Comparison of ENCODE assay signal across 8 cellular contexts in genomic region chr14:65222434-65222833, GRCh38.
A peak's percentile ranks its signal among the peaks of the same experiment; 100 is the strongest.
DNase-seq lines count a peak whose midpoint lies in the region; ATAC-seq lines count a peak whose summit lies in the region.

No MANE protein-coding gene starts in this region.

- no peak overlapping the region for H3K9ac ChIP-seq in BLaER1

- H3K4me3 Mint-ChIP-seq in stimulated activated naive CD8-positive, alpha-beta T cell treated with anti-CD3 and anti-CD28 coated beads, Interleukin-15, amount 100 ng/mL, for 72 hours: no peak overlapping the region

- H3K27me3 Mint-ChIP-seq in stimulated activated naive CD8-positive, alpha-beta T cell treated with anti-CD3 and anti-CD28 coated beads, Interleukin-15, amount 100 ng/mL, for 72 hours: no peaks in the 10 kb centered on the region

- H3K4me1 ChIP-seq in BLaER1: peaks cover 56% of the 10 kb centered on the region

- 0 out of 2 replicates have a peak overlapping the region, but pooled peaks have one; percentile 6 for H3K27ac ChIP-seq in BLaER1

- H3K4me1 Mint-ChIP-seq in stimulated activated naive CD8-positive, alpha-beta T cell treated with anti-CD3 and anti-CD28 coated beads, Interleukin-15, amount 100 ng/mL, for 72 hours: peaks cover 32% of the 10 kb centered on the region

- H3K36me3 ChIP-seq in BLaER1: no peaks in the 10 kb centered on the region

- peaks cover 6% of the 10 kb centered on the region for H3K9me3 ChIP-seq in BLaER1

- DNase-seq in NCI-H1694 (lab: John Stamatoyannopoulos, UW): peak; percentile 37
- peak; percentile 49 to 50 for DNase-seq in activated CD4-positive, alpha-beta T cell treated with anti-CD3 and anti-CD28 coated beads, Interleukin-2, amount 50 U/mL, for 4 hours
- DNase-seq in ecto neural progenitor cell (ENCODE audit: low spot score): peak; percentile 67
- peak; percentile 79 for DNase-seq in midbrain (lab: John Stamatoyannopoulos, UW)
- DNase-seq in stimulated activated naive CD8-positive, alpha-beta T cell treated with anti-CD3 and anti-CD28 coated beads, Interleukin-15, amount 100 ng/mL, for 72 hours: peak; percentile 46 to 60

- H3K27me3 ChIP-seq in BLaER1: no peaks in the 10 kb centered on the region

- peak; percentile 44 for ATAC-seq in GM21526 (IDR thresholded peaks at IDR 0.05; ENCODE audit: low FRiP score, unreplicated experiment)
- peak; percentile 91 for ATAC-seq in stimulated activated naive CD8-positive, alpha-beta T cell treated with anti-CD3 and anti-CD28 coated beads, Interleukin-15, amount 100 ng/mL, for 72 hours
- ATAC-seq in HG03378 (IDR thresholded peaks at IDR 0.05; ENCODE audit: unreplicated experiment): no peak

- H4K20me1 ChIP-seq in BLaER1: no peaks in the 10 kb centered on the region

- peak overlapping the region in 1 of 2 donors; percentile 48 for H3K27ac Mint-ChIP-seq in stimulated activated naive CD8-positive, alpha-beta T cell treated with anti-CD3 and anti-CD28 coated beads, Interleukin-15, amount 100 ng/mL, for 72 hours

- H3K9me3 Mint-ChIP-seq in stimulated activated naive CD8-positive, alpha-beta T cell treated with anti-CD3 and anti-CD28 coated beads, Interleukin-15, amount 100 ng/mL, for 72 hours: no peaks in the 10 kb centered on the region

- H3K4me3 ChIP-seq in BLaER1: no peak overlapping the region

- H3K4me2 ChIP-seq in BLaER1: no peak overlapping the region
